In genomic region chr1:39212499-39212898, GRCh38 we compare ENCODE assay signal across 21 cellular contexts. TPM values are rescaled to one million over a fixed set of nuclear protein-coding genes. Genes with fewer than 3 reads are reported as not detected.
DNase-seq lines count a peak whose midpoint lies in the region; ATAC-seq and TF ChIP-seq lines count a peak whose summit lies in the region.
"Had no signal": no experiment of that assay in that cellular context is flagged by ENCODE, and none has a peak within 500 bp of the region (broad histone marks: within the 10 kb centered on the region; RNA-seq: fewer than 3 reads in every experiment).

No MANE protein-coding gene starts in this region.

- DNase-seq in activated T-cell treated with anti-CD3 and anti-CD28 coated beads, Interleukin-2, amount 50 U/mL, for 72 hours = no peak
- no peak for DNase-seq in activated T-cell treated with anti-CD3 and anti-CD28 coated beads, Interleukin-2, amount 50 U/mL, for 4 hours
- DNase-seq in RWPE2 (ENCODE audit: low spot score) = no peak
- no peak for DNase-seq in substantia nigra (lab: John Stamatoyannopoulos, UW)
- no peak for DNase-seq in ureter (ENCODE audit: low spot score)
- DNase-seq in OCI-M2 (lab: John Stamatoyannopoulos, UW; ENCODE audit: unreplicated experiment) = no peak
- no peak for DNase-seq in ecto neural progenitor cell (ENCODE audit: low spot score)
- DNase-seq: activated CD4-positive, CD25-positive, alpha-beta regulatory T cell; amygdala; DMS 273 treated with DMSO at 0.1 percent for 48 hours; GDM1; hypothalamus; NCI-H1092 treated with DMSO at 0.1 percent for 48 hours; NCI-H2081 treated with DMSO at 0.1 percent for 48 hours; NCI-H510A treated with DMSO at 0.1 percent for 48 hours; ovary; stimulated activated CD4-positive, alpha-beta T cell treated with anti-CD3 and anti-CD28 coated beads, Interleukin-2, amount 100 ng/mL, for 48 hours had no signal

- H3K4me1 ChIP-seq in RWPE2 (ENCODE audit: insufficient read depth, poor library complexity, severe bottlenecking) (peaks cover 49% of the 10 kb centered on the region), gastroesophageal sphincter (peaks cover 26 to 99% (median 31%) of the 10 kb centered on the region in 3 donors)

- TF ChIP-seq EP300 in gastroesophageal sphincter (IDR thresholded peaks at IDR 0.05) = no peak

- 93% methylated on average over 8 of the region's 8 CpGs; no CpG with 5 or more reads in 1 of the 2 donors for whole genome bisulfite sequencing in gastroesophageal sphincter (ENCODE audit: low coverage in 1 of 2), 2 donors

- H3K36me3 ChIP-seq in RWPE2 (ENCODE audit: low read depth) (0 out of 2 replicates have a peak, but pooled peaks cover 4% of the 10 kb centered on the region), gastroesophageal sphincter (no peaks in the 10 kb centered on the region)
- H3K36me3 ChIP-seq: ovary had no signal

- H3K36me3 Mint-ChIP-seq in activated T-cell treated with anti-CD3 and anti-CD28 coated beads, Interleukin-2, amount 50 U/mL, for 72 hours (ENCODE audit: insufficient read depth in 2 of 2) = peaks cover 3 to 11% of the 10 kb centered on the region in 2 donors
- H3K36me3 Mint-ChIP-seq in activated T-cell treated with anti-CD3 and anti-CD28 coated beads, Interleukin-2, amount 50 U/mL, for 4 hours (ENCODE audit: insufficient read depth) = peaks cover 9% of the 10 kb centered on the region

- no peaks in the 10 kb centered on the region for H3K9me3 Mint-ChIP-seq in activated T-cell treated with anti-CD3 and anti-CD28 coated beads, Interleukin-2, amount 50 U/mL, for 72 hours
- H3K9me3 Mint-ChIP-seq in activated T-cell treated with anti-CD3 and anti-CD28 coated beads, Interleukin-2, amount 50 U/mL, for 4 hours = peaks cover 3% of the 10 kb centered on the region

- H3K27me3 ChIP-seq in RWPE2 (ENCODE audit: insufficient read depth, poor library complexity, severe bottlenecking) (no peaks in the 10 kb centered on the region), gastroesophageal sphincter (no peaks in the 10 kb centered on the region)
- H3K27me3 ChIP-seq: ovary had no signal

- TF ChIP-seq CTCF in RWPE2 (IDR thresholded peaks at IDR 0.05; ENCODE audit: poor library complexity, severe bottlenecking) = no peak
- no peak for TF ChIP-seq CTCF in gastroesophageal sphincter (IDR thresholded peaks at IDR 0.05)

- peak overlapping the region; percentile 38 for H3K27ac Mint-ChIP-seq in activated T-cell treated with anti-CD3 and anti-CD28 coated beads, Interleukin-2, amount 50 U/mL, for 72 hours

- H3K27me3 Mint-ChIP-seq in activated T-cell treated with anti-CD3 and anti-CD28 coated beads, Interleukin-2, amount 50 U/mL, for 72 hours (ENCODE audit: low read depth) = no peaks in the 10 kb centered on the region
- no peaks in the 10 kb centered on the region for H3K27me3 Mint-ChIP-seq in activated T-cell treated with anti-CD3 and anti-CD28 coated beads, Interleukin-2, amount 50 U/mL, for 4 hours (ENCODE audit: low read depth)

- no peak overlapping the region for H3K4me3 Mint-ChIP-seq in activated T-cell treated with anti-CD3 and anti-CD28 coated beads, Interleukin-2, amount 50 U/mL, for 72 hours
- no peak overlapping the region for H3K4me3 Mint-ChIP-seq in activated T-cell treated with anti-CD3 and anti-CD28 coated beads, Interleukin-2, amount 50 U/mL, for 4 hours

- H3K4me1 Mint-ChIP-seq in activated T-cell treated with anti-CD3 and anti-CD28 coated beads, Interleukin-2, amount 50 U/mL, for 72 hours (ENCODE audit: low read depth) = peaks cover 48% of the 10 kb centered on the region
- H3K4me1 Mint-ChIP-seq in activated T-cell treated with anti-CD3 and anti-CD28 coated beads, Interleukin-2, amount 50 U/mL, for 4 hours (ENCODE audit: low read depth) = peaks cover 50% of the 10 kb centered on the region

- no peak for ATAC-seq in activated T-cell treated with anti-CD3 and anti-CD28 coated beads, Interleukin-2, amount 50 U/mL, for 72 hours (replicated peaks in 1 of 2)
- ATAC-seq in activated T-cell treated with anti-CD3 and anti-CD28 coated beads, Interleukin-2, amount 50 U/mL, for 4 hours = no peak
- ATAC-seq in RWPE2 (ENCODE audit: low read depth) (no peak), gastroesophageal sphincter (no peak)
- ATAC-seq: GM12878, Right ventricle myocardium inferior had no signal

- TF ChIP-seq POLR2A in gastroesophageal sphincter (IDR thresholded peaks at IDR 0.05) = no peak

- H3K27ac ChIP-seq in RWPE2 (ENCODE audit: poor library complexity, severe bottlenecking) (peak overlapping the region; percentile 78), gastroesophageal sphincter (peak overlapping the region in 3 of 4 donors; percentile 15 to 44 (median 39)), substantia nigra (ENCODE audit: low read depth, low read length, poor library complexity, severe bottlenecking) (peak overlapping the region; percentile 35)
- H3K27ac ChIP-seq: C4-2B had no signal

- H3K9me3 ChIP-seq in RWPE2 (ENCODE audit: severe bottlenecking) (no peaks in the 10 kb centered on the region), gastroesophageal sphincter (no peaks in the 10 kb centered on the region)
- H3K9me3 ChIP-seq: ovary had no signal

- H3K4me3 ChIP-seq in RWPE2 (ENCODE audit: severe bottlenecking) (no peak overlapping the region), gastroesophageal sphincter (no peak overlapping the region)
- H3K4me3 ChIP-seq: GM12878, ovary had no signal

RNA-seq across cellular contexts. Expression of gene MACF1, which starts 8.0 kb away (rescaled TPM):
- 100 to 1,000 TPM; 169 to 292 TPM for total RNA-seq in activated T-cell treated with anti-CD3 and anti-CD28 coated beads, Interleukin-2, amount 50 U/mL, for 72 hours
- 100 to 1,000 TPM; 104 to 128 (median 120) TPM for total RNA-seq in activated T-cell treated with anti-CD3 and anti-CD28 coated beads, Interleukin-2, amount 50 U/mL, for 4 hours
- 100 to 1,000 TPM; 454 to 752 (median 541) TPM for total RNA-seq in gastroesophageal sphincter
- total RNA-seq in ureter = 353 TPM
